ENCODE assay signal across 1 cellular context in the genomic region with DNA sequence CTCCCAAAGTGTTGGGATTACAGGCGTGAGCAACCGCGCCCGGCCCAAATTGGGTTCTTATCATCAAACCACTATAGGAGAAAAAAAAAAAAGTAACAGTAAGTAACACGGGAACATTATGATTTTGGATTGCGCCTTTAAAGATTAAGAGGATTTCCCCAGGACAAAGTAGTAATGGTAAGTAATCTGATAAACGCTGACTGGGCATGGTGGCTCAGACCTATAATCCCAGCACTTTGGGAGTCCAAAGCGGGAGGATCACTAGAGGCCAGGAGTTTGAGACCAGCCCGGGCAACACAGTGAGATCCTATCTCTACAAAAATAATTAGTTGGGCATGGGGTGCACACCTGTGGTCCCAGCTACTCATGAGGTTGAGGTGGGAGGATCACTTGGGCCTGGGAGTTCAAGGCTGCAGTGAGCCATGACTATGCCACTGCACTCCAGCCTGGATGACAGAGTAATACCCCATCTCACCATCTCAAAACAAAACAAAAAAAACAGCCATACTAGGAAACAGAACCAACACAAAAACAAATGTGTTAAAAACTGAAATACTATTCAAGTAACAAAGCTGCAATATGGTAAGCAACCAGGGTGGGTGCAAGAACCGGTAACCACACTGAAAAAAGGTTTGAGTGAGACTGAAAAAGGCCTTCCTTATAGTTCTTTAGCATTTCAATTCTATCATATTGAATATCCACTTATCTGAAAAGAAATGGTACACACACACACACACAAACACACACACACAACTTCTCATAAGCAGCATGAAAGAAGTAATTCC.
TF ChIP-seq lines count a peak whose summit lies in the region.

No MANE protein-coding gene starts in this region.

TF ChIP-seq in A549, 52 proteins besides CTCF, POLR2A, EP300 and RAD21 (continued from another document):
- TF ChIP-seq MAFK (IDR thresholded peaks at IDR 0.05; ENCODE audit: partially characterized antibody) (peak; percentile 58), JUNB (IDR thresholded peaks at IDR 0.05) (no peak), ZNF302 (CRISPR knock-in tag; IDR thresholded peaks at IDR 0.05) (no peak)
- TF ChIP-seq, protein P1, sequence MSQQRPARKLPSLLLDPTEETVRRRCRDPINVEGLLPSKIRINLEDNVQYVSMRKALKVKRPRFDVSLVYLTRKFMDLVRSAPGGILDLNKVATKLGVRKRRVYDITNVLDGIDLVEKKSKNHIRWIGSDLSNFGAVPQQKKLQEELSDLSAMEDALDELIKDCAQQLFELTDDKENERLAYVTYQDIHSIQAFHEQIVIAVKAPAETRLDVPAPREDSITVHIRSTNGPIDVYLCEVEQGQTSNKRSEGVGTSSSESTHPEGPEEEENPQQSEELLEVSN (IDR thresholded peaks at IDR 0.05; ENCODE audit: borderline replicate concordance, low read depth) = no peak
